Comparison of ENCODE assay signal across 17 cellular contexts in the genomic region with DNA sequence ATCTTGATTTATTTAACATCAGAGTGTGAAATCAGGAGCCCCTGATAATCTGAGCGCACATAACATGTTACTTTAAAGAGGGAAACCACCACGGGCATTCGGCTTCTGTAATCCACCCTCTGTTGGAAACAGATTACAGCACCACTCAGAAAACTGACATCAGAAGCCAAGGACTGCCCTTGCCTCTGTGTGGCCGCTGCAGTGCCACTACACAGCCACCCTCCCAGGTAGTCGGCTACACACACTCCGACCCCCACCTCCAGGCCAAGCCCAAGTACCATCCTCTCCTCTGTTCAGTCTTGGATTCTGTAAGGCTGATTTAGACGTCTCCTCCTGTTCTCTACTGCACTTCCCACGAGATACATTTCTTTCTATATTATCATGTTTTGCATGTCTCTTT.
DNase-seq lines count a peak whose midpoint lies in the region; ATAC-seq and TF ChIP-seq lines count a peak whose summit lies in the region.
"Had no signal": no experiment of that assay in that cellular context is flagged by ENCODE, and none has a peak within 500 bp of the region (broad histone marks: within the 10 kb centered on the region; RNA-seq: fewer than 3 reads in every experiment).

No MANE protein-coding gene starts in this region.

- H3K27ac Mint-ChIP-seq in brain, result peak overlapping the region in 4 of 5 experiments; percentile 15 to 88 (median 53)
- H3K27ac Mint-ChIP-seq: CD14-positive monocyte; CD4-positive, alpha-beta memory T cell; IgD-negative memory B cell had no signal

- ATAC-seq in GM19397 (IDR thresholded peaks at IDR 0.05; ENCODE audit: unreplicated experiment), result no peak
- ATAC-seq: HepG2 had no signal

- H3K9me3 ChIP-seq in parathyroid adenoma (ENCODE audit: control insufficient read depth, low read length) (no peaks in the 10 kb centered on the region), transverse colon (peaks cover 0 to 9% of the 10 kb centered on the region in 2 donors)

- peak overlapping the region; percentile 31 for H3K4me2 ChIP-seq in parathyroid adenoma (ENCODE audit: low read length)
- H3K4me2 ChIP-seq: BLaER1 had no signal

- no peaks in the 10 kb centered on the region for H3K36me3 ChIP-seq in parathyroid adenoma (ENCODE audit: control insufficient read depth, insufficient read depth, low read length)
- H3K36me3 ChIP-seq in transverse colon, result no peaks in the 10 kb centered on the region
- no peaks in the 10 kb centered on the region for H3K36me3 ChIP-seq in brain microvascular endothelial cell (replicated peaks)
- H3K36me3 ChIP-seq: BLaER1 had no signal

- peaks cover 3% of the 10 kb centered on the region for H3K4me1 ChIP-seq in parathyroid adenoma
- H3K4me1 ChIP-seq in transverse colon, result no peaks in the 10 kb centered on the region

- peaks cover 0 to 8% (median 3%) of the 10 kb centered on the region in 5 experiments for H3K9me3 Mint-ChIP-seq in brain

- 59 to 69% methylated on average over 8 of the region's 8 CpGs for WGBS in transverse colon (ENCODE audit: low coverage in 1 of 2), 2 donors

- peak overlapping the region in 3 of 5 experiments; percentile 17 to 40 (median 38) for H3K4me3 Mint-ChIP-seq in brain
- H3K4me3 Mint-ChIP-seq: CD14-positive monocyte; CD4-positive, alpha-beta memory T cell had no signal

- DNase-seq in NCI-H2227 treated with DMSO at 0.1 percent for 48 hours (lab: John Stamatoyannopoulos, UW), result peak; percentile 0
- no peak for DNase-seq in NCI-H2227 (lab: John Stamatoyannopoulos, UW; ENCODE audit: unreplicated experiment)
- peak; percentile 45 for DNase-seq in NCI-H526 treated with DMSO at 0.1 percent for 48 hours (lab: John Stamatoyannopoulos, UW)
- DNase-seq in transverse colon, result no peak
- no peak for DNase-seq in brain microvascular endothelial cell
- DNase-seq: 8988T; Calu3; CD4-positive, alpha-beta memory T cell; GM23248; HCEC 1CT had no signal

- no peaks in the 10 kb centered on the region for H3K27me3 ChIP-seq in parathyroid adenoma (ENCODE audit: control insufficient read depth, insufficient read depth, low read length)
- no peaks in the 10 kb centered on the region for H3K27me3 ChIP-seq in transverse colon
- no peaks in the 10 kb centered on the region for H3K27me3 ChIP-seq in brain microvascular endothelial cell (replicated peaks)
- H3K27me3 ChIP-seq: BLaER1 had no signal

- H3K27me3 Mint-ChIP-seq in brain, result peaks cover 6% of the 10 kb centered on the region
- H3K27me3 Mint-ChIP-seq: CD4-positive, alpha-beta memory T cell; IgD-negative memory B cell had no signal

- no peaks in the 10 kb centered on the region for H3K36me3 Mint-ChIP-seq in brain
- H3K36me3 Mint-ChIP-seq: CD14-positive monocyte; CD4-positive, alpha-beta memory T cell; IgD-negative memory B cell had no signal

- H3K9ac ChIP-seq in parathyroid adenoma, result no peak overlapping the region
- H3K9ac ChIP-seq: BLaER1, GM23248 had no signal

- TF ChIP-seq EP300 in transverse colon (IDR thresholded peaks at IDR 0.05; ENCODE audit: low read depth), result no peak

- H3K4me3 ChIP-seq in parathyroid adenoma (ENCODE audit: low read depth, low read length), result no peak overlapping the region
- no peak overlapping the region for H3K4me3 ChIP-seq in transverse colon
- H3K4me3 ChIP-seq in brain microvascular endothelial cell (ENCODE audit: low read depth, low read length), result no peak overlapping the region
- H3K4me3 ChIP-seq: BLaER1, GM23248 had no signal

- no peaks in the 10 kb centered on the region for H3K79me2 ChIP-seq in parathyroid adenoma

- no peak for TF ChIP-seq POLR2A in transverse colon (IDR thresholded peaks at IDR 0.05)

- intact Hi-C loops in transverse colon (cut with DNase I; ENCODE audit: low total_unique reads), result no loop called here

- H2AFZ ChIP-seq in parathyroid adenoma, result no peak overlapping the region
- H2AFZ ChIP-seq: GM23248 had no signal

- TF ChIP-seq CTCF in brain (conservative IDR thresholded peaks at IDR 0.05), result no peak
- no peak for TF ChIP-seq CTCF in parathyroid adenoma (IDR thresholded peaks at IDR 0.05)
- TF ChIP-seq CTCF in transverse colon (IDR thresholded peaks at IDR 0.05), result no peak
- TF ChIP-seq CTCF in brain microvascular endothelial cell (IDR thresholded peaks at IDR 0.05; ENCODE audit: low read depth, low read length, missing control alignments), result no peak

- H3K4me1 Mint-ChIP-seq in brain, result peaks cover 30% of the 10 kb centered on the region
- H3K4me1 Mint-ChIP-seq: CD14-positive monocyte; CD4-positive, alpha-beta memory T cell; IgD-negative memory B cell had no signal

- in situ Hi-C loops in transverse colon (cut with MboI; ENCODE audit: low pct_ligation_motif_present in 1 of 4, low pct_unique_long_range_greater_than_20kb in 1 of 4, low sequenced_read_pairs in 3 of 4) (loop anchor here in 1 of 4 donors (25.0 kb wide), 1 partner anchor 91 kb away; no protein-coding TSS in a partner anchor), brain microvascular endothelial cell (cut with HindIII; ENCODE audit: low pct_ligation_motif_present, low sequenced_read_pairs) (no loop called here)

- no peak overlapping the region for H3K27ac ChIP-seq in parathyroid adenoma
- H3K27ac ChIP-seq in transverse colon, result no peak overlapping the region
- no peak overlapping the region for H3K27ac ChIP-seq in brain microvascular endothelial cell
- H3K27ac ChIP-seq: BLaER1, GM23248 had no signal

Comparison
In these comparisons a context has a peak if more than half of its experiments do, and no peak if none do; other contexts are left out.
1. DNase-seq: peak in NCI-H2227 treated with DMSO at 0.1 percent for 48 hours (single experiment) and NCI-H526 treated with DMSO at 0.1 percent for 48 hours (single experiment); none in NCI-H2227 (single experiment), transverse colon (single experiment) and brain microvascular endothelial cell (single experiment).